In the genomic region with DNA sequence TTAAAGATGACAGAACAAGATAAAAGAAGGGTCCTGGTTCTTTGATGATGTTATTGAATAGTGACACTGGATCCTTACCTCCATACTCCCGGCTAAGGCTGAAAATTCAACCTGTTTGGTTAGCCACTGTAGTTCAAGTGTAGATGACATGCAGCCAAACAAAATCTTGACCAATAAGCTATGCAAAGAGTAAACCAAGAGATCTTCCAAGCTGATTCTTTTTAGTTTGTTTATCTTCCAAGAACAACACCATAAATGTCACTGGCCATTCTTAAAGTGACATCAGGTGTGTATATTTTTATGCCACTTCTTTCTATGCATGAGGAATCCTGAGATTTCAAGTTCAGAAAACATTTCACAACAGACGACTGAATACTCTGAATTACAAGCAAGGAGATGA, we compare ENCODE assay signal across 19 cellular contexts.
DNase-seq lines count a peak whose midpoint lies in the region; ATAC-seq and TF ChIP-seq lines count a peak whose summit lies in the region.
"Had no signal": no experiment of that assay in that cellular context is flagged by ENCODE, and none has a peak within 500 bp of the region (broad histone marks: within the 10 kb centered on the region; RNA-seq: fewer than 3 reads in every experiment).

No MANE protein-coding gene starts in this region.

- H3K4me1 ChIP-seq in mammary epithelial cell (ENCODE audit: insufficient read depth, low read length) (peaks cover 78% of the 10 kb centered on the region), parathyroid adenoma (no peaks in the 10 kb centered on the region), hepatocyte (ENCODE audit: insufficient read depth) (no peaks in the 10 kb centered on the region), upper lobe of left lung (no peaks in the 10 kb centered on the region)
- H3K4me1 ChIP-seq: A549 had no signal

- CTCF ChIA-PET in mammary epithelial cell (lab: Charles Lee; ENCODE audit: low non-redundant PET): no interaction called here
- CTCF ChIA-PET in MCF 10A (lab: Yijun Ruan, JAX): interaction anchor here (0.8 kb wide), 1 partner anchor 905 kb away, joined by 3 read pairs; no protein-coding TSS in a partner anchor

- H3K27ac ChIP-seq in mammary epithelial cell (ENCODE audit: insufficient read depth, low read depth, low read length): peak overlapping the region; percentile 74
- peak overlapping the region; percentile 100 for H3K27ac ChIP-seq in epithelial cell of prostate
- H3K27ac ChIP-seq in parathyroid adenoma: no peak overlapping the region
- no peak overlapping the region for H3K27ac ChIP-seq in hepatocyte
- no peak overlapping the region for H3K27ac ChIP-seq in upper lobe of left lung
- H3K27ac ChIP-seq: 22Rv1, A549, C4-2B had no signal

- no peak overlapping the region for H3K4me3 ChIP-seq in mammary epithelial cell (replicated peaks in 1 of 3; ENCODE audit: insufficient read depth in 1 of 3, low read depth in 2 of 3, low read length in 3 of 3)
- no peak overlapping the region for H3K4me3 ChIP-seq in parathyroid adenoma (ENCODE audit: low read depth, low read length)
- no peak overlapping the region for H3K4me3 ChIP-seq in hepatocyte
- H3K4me3 ChIP-seq in upper lobe of left lung: no peak overlapping the region
- H3K4me3 ChIP-seq: A549 had no signal

- WGBS in mammary epithelial cell (ENCODE audit: low coverage, missing lambda C conversion rate): 85% methylated on average over 2 of the region's 2 CpGs
- WGBS in hepatocyte (ENCODE audit: low lambda C conversion rate, missing lambda C conversion rate): 59% methylated on average over 2 of the region's 2 CpGs
- WGBS in upper lobe of left lung, 2 donors: 69 to 79% methylated on average over 2 of the region's 2 CpGs

- TF ChIP-seq POLR2A in upper lobe of left lung (IDR thresholded peaks at IDR 0.05): no peak

- H3K36me3 ChIP-seq in mammary epithelial cell (ENCODE audit: insufficient read depth, low read length) (no peaks in the 10 kb centered on the region), parathyroid adenoma (ENCODE audit: control insufficient read depth, insufficient read depth, low read length) (no peaks in the 10 kb centered on the region), hepatocyte (replicated peaks; ENCODE audit: insufficient read depth, low read depth) (no peaks in the 10 kb centered on the region), upper lobe of left lung (no peaks in the 10 kb centered on the region)

- no peaks in the 10 kb centered on the region for H3K27me3 ChIP-seq in mammary epithelial cell (ENCODE audit: insufficient read depth, low read length)
- no peaks in the 10 kb centered on the region for H3K27me3 ChIP-seq in parathyroid adenoma (ENCODE audit: control insufficient read depth, insufficient read depth, low read length)
- no peaks in the 10 kb centered on the region for H3K27me3 ChIP-seq in hepatocyte
- H3K27me3 ChIP-seq in upper lobe of left lung: no peaks in the 10 kb centered on the region

- in situ Hi-C loops in mammary epithelial cell (cut with MboI; ENCODE audit: low sequenced_read_pairs in 2 of 2): loop anchor here in 1 of 2 donors (10.0 kb wide), 1 partner anchor 146 kb away; the partner anchor contains the start of gene FST

- H3K9me3 ChIP-seq in mammary epithelial cell (replicated peaks; ENCODE audit: insufficient read depth, low read length) (no peaks in the 10 kb centered on the region), parathyroid adenoma (ENCODE audit: control insufficient read depth, low read length) (no peaks in the 10 kb centered on the region), hepatocyte (ENCODE audit: low read depth) (no peaks in the 10 kb centered on the region), upper lobe of left lung (no peaks in the 10 kb centered on the region)

- H3K36me3 Mint-ChIP-seq in MCF 10A (ENCODE audit: insufficient read depth, unreplicated experiment): peaks cover 6% of the 10 kb centered on the region

- H3K4me3 Mint-ChIP-seq in MCF 10A (ENCODE audit: unreplicated experiment): no peak overlapping the region
- H3K4me3 Mint-ChIP-seq: CD4-positive, alpha-beta T cell; HFFc6 had no signal

- intact Hi-C loops in mammary epithelial cell (cut with micrococcal nuclease) (no loop called here), MCF 10A (cut with micrococcal nuclease) (no loop called here)

- ATAC-seq in upper lobe of left lung (ENCODE audit: low FRiP score in 2 of 2): no peak
- ATAC-seq: A549, HCT116, HepG2 had no signal

- DNase-seq in mammary epithelial cell (no peak), MCF 10A (ENCODE audit: unreplicated experiment) (no peak), epithelial cell of prostate (ENCODE audit: low read depth, low spot score) (no peak), hepatocyte (ENCODE audit: low spot score) (no peak), anterior cingulate cortex (lab: John Stamatoyannopoulos, UW) (no peak), upper lobe of left lung (no peak)
- DNase-seq: AML-193; CD4-positive, alpha-beta T cell; DMS79 treated with DMSO at 0.1 percent for 48 hours; GF-D8; GOT3; H7; HFFc6 had no signal

- no peak for TF ChIP-seq EP300 in upper lobe of left lung (IDR thresholded peaks at IDR 0.05)

- no peaks in the 10 kb centered on the region for H3K79me2 ChIP-seq in mammary epithelial cell (ENCODE audit: insufficient read depth, low read length)
- H3K79me2 ChIP-seq in parathyroid adenoma: no peaks in the 10 kb centered on the region
- no peaks in the 10 kb centered on the region for H3K79me2 ChIP-seq in hepatocyte

- H3K27me3 Mint-ChIP-seq in MCF 10A (ENCODE audit: insufficient read depth, unreplicated experiment): no peaks in the 10 kb centered on the region

- peaks cover 50% of the 10 kb centered on the region for H3K4me1 Mint-ChIP-seq in MCF 10A (ENCODE audit: insufficient read depth, unreplicated experiment)

- H2AFZ ChIP-seq in mammary epithelial cell (ENCODE audit: low read depth, low read length) (no peak overlapping the region), parathyroid adenoma (no peak overlapping the region), hepatocyte (no peak overlapping the region)

- POLR2A ChIA-PET in MCF 10A (lab: Yijun Ruan, JAX): interaction anchor here (2.2 kb wide), 1 partner anchor 15 kb away, joined by 5 read pairs; no protein-coding TSS in a partner anchor

- H4K20me1 ChIP-seq in mammary epithelial cell (ENCODE audit: insufficient read depth, low read length): no peaks in the 10 kb centered on the region
- H4K20me1 ChIP-seq in hepatocyte (ENCODE audit: insufficient read depth, poor library complexity, severe bottlenecking): no peaks in the 10 kb centered on the region

- no peak overlapping the region for H3K9ac ChIP-seq in mammary epithelial cell (ENCODE audit: insufficient read depth, low read length)
- H3K9ac ChIP-seq in parathyroid adenoma: no peak overlapping the region

- H3K27ac Mint-ChIP-seq in MCF 10A (ENCODE audit: low read depth, unreplicated experiment): no peak overlapping the region
- H3K27ac Mint-ChIP-seq: CD4-positive, alpha-beta T cell; HFFc6 had no signal

- H3K9me3 Mint-ChIP-seq in MCF 10A (ENCODE audit: unreplicated experiment): no peaks in the 10 kb centered on the region
- H3K9me3 Mint-ChIP-seq: HFFc6 had no signal

- H3K4me2 ChIP-seq in mammary epithelial cell (ENCODE audit: insufficient read depth, low read depth, low read length) (no peak overlapping the region), parathyroid adenoma (ENCODE audit: low read length) (peak overlapping the region; percentile 9), hepatocyte (no peak overlapping the region)
- H3K4me2 ChIP-seq: A549 had no signal

- BruUV-seq in mammary epithelial cell (replicated peaks; lab: Mats Ljungman, UMichigan) (no TSS peak), MCF 10A (replicated peaks; lab: Mats Ljungman, UMichigan) (no TSS peak)

- TF ChIP-seq CTCF in mammary epithelial cell (conservative IDR thresholded peaks at IDR 0.05 in 1 of 2, IDR thresholded peaks at IDR 0.05 in 1 of 2; ENCODE audit: extremely low read depth in 1 of 2, insufficient read depth in 1 of 2, low read depth in 1 of 2, low read length in 2 of 2): no peak
- TF ChIP-seq CTCF in MCF 10A (IDR thresholded peaks at IDR 0.05; ENCODE audit: unreplicated experiment): no peak
- no peak for TF ChIP-seq CTCF in parathyroid adenoma (IDR thresholded peaks at IDR 0.05)
- no peak for TF ChIP-seq CTCF in hepatocyte (IDR thresholded peaks at IDR 0.05; ENCODE audit: poor library complexity)
- no peak for TF ChIP-seq CTCF in upper lobe of left lung (IDR thresholded peaks at IDR 0.05)

- dilution Hi-C loops in mammary epithelial cell (cut with HindIII; ENCODE audit: low sequenced_read_pairs): loop anchor here (10.0 kb wide), 1 partner anchor 146 kb away; the partner anchor contains the start of gene FST

- no peaks in the 10 kb centered on the region for H3K9me2 ChIP-seq in hepatocyte (replicated peaks; ENCODE audit: insufficient read depth)

Comparison
In these comparisons a context has a peak if more than half of its experiments do, and no peak if none do; other contexts are left out.
1. H3K27ac ChIP-seq: peak in mammary epithelial cell (single experiment) and epithelial cell of prostate (single experiment); none in parathyroid adenoma (single experiment), hepatocyte (single experiment) and upper lobe of left lung (0 of 4).